Comparison of ENCODE assay signal across 10 cellular contexts in the genomic region with DNA sequence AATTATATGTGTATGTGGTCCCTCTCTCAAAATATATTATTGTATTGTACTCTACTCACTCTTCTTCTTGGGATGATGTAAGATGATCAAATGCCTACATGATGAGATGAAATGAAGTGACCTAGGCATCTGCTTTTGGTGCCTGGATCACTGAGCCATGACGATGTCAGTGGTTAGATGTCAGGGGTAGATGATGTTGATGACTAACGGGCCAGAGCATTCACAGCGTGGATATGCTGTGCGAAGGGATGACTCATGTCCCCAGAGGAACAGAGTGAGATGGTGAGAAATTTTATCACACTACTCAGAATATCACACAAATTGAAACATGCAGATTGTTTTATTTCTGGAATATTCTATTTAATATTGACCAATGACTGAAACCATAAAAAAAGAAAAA.
DNase-seq lines count a peak whose midpoint lies in the region; ATAC-seq and TF ChIP-seq lines count a peak whose summit lies in the region.
"Had no signal": no experiment of that assay in that cellular context is flagged by ENCODE, and none has a peak within 500 bp of the region (broad histone marks: within the 10 kb centered on the region; RNA-seq: fewer than 3 reads in every experiment).

No MANE protein-coding gene starts in this region.

- no peaks in the 10 kb centered on the region for H3K4me1 Mint-ChIP-seq in stimulated activated memory B cell treated with anti-CD40 and anti-IgM and Interleukin-4, amounts not matched to agents 10 μg/mL and 1 μg/mL and 100 μg/mL, for 72 hours
- H3K4me1 Mint-ChIP-seq: nephron had no signal

- no peak overlapping the region for H3K27ac Mint-ChIP-seq in stimulated activated memory B cell treated with anti-CD40 and anti-IgM and Interleukin-4, amounts not matched to agents 10 μg/mL and 1 μg/mL and 100 μg/mL, for 72 hours
- H3K27ac Mint-ChIP-seq: nephron had no signal

- H3K36me3 Mint-ChIP-seq in stimulated activated memory B cell treated with anti-CD40 and anti-IgM and Interleukin-4, amounts not matched to agents 10 μg/mL and 1 μg/mL and 100 μg/mL, for 72 hours: no peaks in the 10 kb centered on the region

- H3K4me3 ChIP-seq in NB4 (ENCODE audit: low read depth, low read length): no peak overlapping the region
- no peak overlapping the region for H3K4me3 ChIP-seq in cardiac fibroblast (replicated peaks in 1 of 2; ENCODE audit: low read depth in 2 of 2, low read length in 2 of 2)

- DNase-seq in NK-92 treated with Interleukin-12 subunit alpha and Interleukin-12 subunit beta, amount 100 ng/mL, for 24 hours (lab: John Stamatoyannopoulos, UW): peak; percentile 55
- DNase-seq in NK-92 (lab: John Stamatoyannopoulos, UW; ENCODE audit: unreplicated experiment): no peak
- DNase-seq in NB4 (ENCODE audit: low read depth): peak; percentile 54
- peak; percentile 13 to 87 for DNase-seq in cardiac fibroblast (ENCODE audit: low read depth in 2 of 2)
- DNase-seq in stimulated activated CD4-positive, alpha-beta T cell treated with anti-CD3 and anti-CD28 coated beads, Interleukin-1b, Interleukin-23, amount 100 ng/mL, for 48 hours: no peak
- DNase-seq in left ventricle myocardium superior: no peak
- DNase-seq in NCI-H1436 treated with DMSO at 0.1 percent for 48 hours (lab: John Stamatoyannopoulos, UW): no peak
- DNase-seq: NCI-H2029 had no signal

- peaks cover 4% of the 10 kb centered on the region for H3K9me3 Mint-ChIP-seq in stimulated activated memory B cell treated with anti-CD40 and anti-IgM and Interleukin-4, amounts not matched to agents 10 μg/mL and 1 μg/mL and 100 μg/mL, for 72 hours
- H3K9me3 Mint-ChIP-seq: nephron had no signal

- TF ChIP-seq POLR2A in NB4 (IDR thresholded peaks at IDR 0.05; ENCODE audit: extremely low read depth, insufficient read length): no peak

- no peaks in the 10 kb centered on the region for H3K27me3 Mint-ChIP-seq in stimulated activated memory B cell treated with anti-CD40 and anti-IgM and Interleukin-4, amounts not matched to agents 10 μg/mL and 1 μg/mL and 100 μg/mL, for 72 hours

- TF ChIP-seq CTCF in NB4 (IDR thresholded peaks at IDR 0.05; ENCODE audit: low read depth, low read length) (no peak), cardiac fibroblast (IDR thresholded peaks at IDR 0.05; ENCODE audit: low read depth, low read length) (no peak)

- peak; percentile 92 for ATAC-seq in stimulated activated memory B cell treated with anti-CD40 and anti-IgM and Interleukin-4, amounts not matched to agents 10 μg/mL and 1 μg/mL and 100 μg/mL, for 72 hours
- ATAC-seq in left ventricle myocardium superior: no peak

- intact Hi-C loops in left ventricle myocardium superior (cut with micrococcal nuclease): no loop called here

- H3K4me3 Mint-ChIP-seq in stimulated activated memory B cell treated with anti-CD40 and anti-IgM and Interleukin-4, amounts not matched to agents 10 μg/mL and 1 μg/mL and 100 μg/mL, for 72 hours: no peak overlapping the region
- H3K4me3 Mint-ChIP-seq: nephron had no signal

Comparison
In these comparisons a context has a peak if more than half of its experiments do, and no peak if none do; other contexts are left out.
1. DNase-seq: peak in NK-92 treated with Interleukin-12 subunit alpha and Interleukin-12 subunit beta, amount 100 ng/mL, for 24 hours (single experiment), NB4 (single experiment) and cardiac fibroblast (2 of 2); none in NK-92 (single experiment), stimulated activated CD4-positive, alpha-beta T cell treated with anti-CD3 and anti-CD28 coated beads, Interleukin-1b, Interleukin-23, amount 100 ng/mL, for 48 hours (single experiment), left ventricle myocardium superior (single experiment) and NCI-H1436 treated with DMSO at 0.1 percent for 48 hours (single experiment).